In the genomic region with DNA sequence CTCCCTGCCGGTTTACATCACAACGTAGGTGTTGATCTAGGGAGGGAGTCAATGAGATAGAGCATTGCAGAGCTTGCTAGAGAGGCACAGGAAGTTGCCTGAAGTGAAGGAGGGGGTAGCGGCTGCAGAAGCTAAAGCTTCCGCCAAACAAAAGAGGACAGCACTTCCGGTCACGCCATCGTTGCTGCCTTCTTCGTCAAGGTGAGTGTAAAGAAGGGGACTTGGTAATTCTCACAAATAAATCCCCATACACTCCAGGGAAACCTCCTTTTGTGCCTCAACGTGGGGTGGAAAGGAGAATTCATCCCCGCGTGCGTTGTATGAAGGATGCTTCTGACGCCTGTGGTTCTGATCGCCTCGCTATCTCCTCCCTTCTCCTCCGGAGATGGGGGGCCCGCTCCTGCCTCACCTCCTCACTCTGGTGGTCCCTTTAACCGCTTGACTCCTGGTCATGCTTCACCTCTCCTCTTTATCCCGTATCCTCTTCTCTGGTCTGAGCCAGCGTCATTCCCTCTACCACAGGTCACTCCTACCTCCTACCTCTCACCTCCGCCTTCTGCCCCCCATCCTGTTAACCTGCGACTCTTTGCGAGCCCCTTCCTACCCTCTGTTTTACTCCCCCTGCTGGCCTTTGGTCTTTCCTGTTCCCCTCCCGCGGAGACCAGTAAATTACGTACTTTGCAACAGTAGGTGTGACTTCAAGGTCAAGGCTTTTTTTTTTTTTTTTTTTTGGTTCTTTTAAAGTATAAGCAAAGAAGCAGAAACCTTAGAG, we compare ENCODE assay signal across 8 cellular contexts. TPM values are rescaled to one million over a fixed set of nuclear protein-coding genes. Genes with fewer than 3 reads are reported as not detected.
DNase-seq lines count a peak whose midpoint lies in the region; ATAC-seq, FAIRE-seq and TF ChIP-seq lines count a peak whose summit lies in the region.

No MANE protein-coding gene starts in this region.

- DNase-seq in NCI-H1930 (lab: John Stamatoyannopoulos, UW): peak; percentile 24 to 47
- DNase-seq in cardiac fibroblast (ENCODE audit: low read depth in 2 of 2): peak; percentile 69 to 76
- peak; percentile 9 for DNase-seq in keratinocyte (ENCODE audit: low read depth, low spot score)
- peak; percentile 27 to 41 for DNase-seq in stimulated activated CD4-positive, alpha-beta T cell treated with anti-CD3 and anti-CD28 coated beads, Interleukin-15, amount 100 ng/mL, for 48 hours (ENCODE audit: low read depth in 2 of 2)
- no peak for DNase-seq in D721Med (ENCODE audit: insufficient read length, low spot score)

- H3K36me3 ChIP-seq in keratinocyte (ENCODE audit: control insufficient read depth in 2 of 2, extremely low read depth in 1 of 2, insufficient read depth in 2 of 2, low read length in 2 of 2): no peaks in the 10 kb centered on the region

- H3K4me2 ChIP-seq in keratinocyte (ENCODE audit: control insufficient read depth, extremely low read depth, insufficient read depth, low read depth, low read length): peak overlapping the region; percentile 64

- H3K27ac ChIP-seq in VCaP (peak overlapping the region; percentile 60), keratinocyte (ENCODE audit: control insufficient read depth, insufficient read depth, low read length) (peak overlapping the region; percentile 67)

- H3K4me3 ChIP-seq in cardiac fibroblast (replicated peaks in 1 of 2; ENCODE audit: low read depth in 2 of 2, low read length in 2 of 2) (peak overlapping the region; percentile 67 to 75), keratinocyte (ENCODE audit: control insufficient read depth in 2 of 3, extremely low read depth in 1 of 3, insufficient read depth in 2 of 3, low read depth in 1 of 3, low read length in 3 of 3) (peak overlapping the region; percentile 62 to 85 (median 65))

- no peaks in the 10 kb centered on the region for H3K9me1 ChIP-seq in keratinocyte (ENCODE audit: control insufficient read depth, extremely low read depth, insufficient read depth, low read length)

- no peaks in the 10 kb centered on the region for H3K27me3 ChIP-seq in keratinocyte (ENCODE audit: control insufficient read depth, extremely low read depth, insufficient read depth, low read length)

- H2AFZ ChIP-seq in keratinocyte (ENCODE audit: control insufficient read depth, low read length): peak overlapping the region; percentile 91

- no peaks in the 10 kb centered on the region for H3K9me3 ChIP-seq in keratinocyte (ENCODE audit: control insufficient read depth, low read depth, low read length)

- peak; percentile 50 for TF ChIP-seq CTCF in GM12872 (IDR thresholded peaks at IDR 0.05; ENCODE audit: insufficient read depth, low read depth, low read length)
- 0 out of 2 replicates have a peak, but pooled peaks have one; percentile 16 for TF ChIP-seq CTCF in VCaP (conservative IDR thresholded peaks at IDR 0.05)
- TF ChIP-seq CTCF in cardiac fibroblast (IDR thresholded peaks at IDR 0.05; ENCODE audit: low read depth, low read length): peak; percentile 13
- peak in 2 of 3 experiments; percentile 8 to 29 for TF ChIP-seq CTCF in keratinocyte (optimal IDR thresholded peaks at IDR 0.05 in 1 of 3, IDR thresholded peaks at IDR 0.05 in 1 of 3, conservative IDR thresholded peaks at IDR 0.05 in 1 of 3; ENCODE audit: extremely low read depth in 1 of 3, insufficient read depth in 2 of 3, low read length in 3 of 3)
- TF ChIP-seq CTCF in D721Med (IDR thresholded peaks at IDR 0.05; ENCODE audit: insufficient read depth, missing control alignments): no peak

- H3K4me1 ChIP-seq in keratinocyte (ENCODE audit: control insufficient read depth, extremely low read depth, insufficient read depth, low read length): no peaks in the 10 kb centered on the region

- FAIRE-seq in keratinocyte (lab: Jason Lieb, UNC) (peak; percentile 69), D721Med (lab: Jason Lieb, UNC) (no peak)

- H3K79me2 ChIP-seq in keratinocyte (ENCODE audit: control insufficient read depth, insufficient read depth, low read length): peaks cover 9% of the 10 kb centered on the region

- dilution Hi-C loops in keratinocyte (cut with MboI; ENCODE audit: extremely low pct_ligation_motif_present, low sequenced_read_pairs): no loop called here

- no peaks in the 10 kb centered on the region for H4K20me1 ChIP-seq in keratinocyte (ENCODE audit: control insufficient read depth, extremely low read depth, insufficient read depth, low read length)

- H3K9ac ChIP-seq in keratinocyte (ENCODE audit: control insufficient read depth, extremely low read depth, insufficient read depth, low read length): peak overlapping the region; percentile 78

- peak; percentile 96 for ATAC-seq in HG02610 (IDR thresholded peaks at IDR 0.05; ENCODE audit: unreplicated experiment)

RNA-seq across cellular contexts. Expression of a gene that starts 59.9 kb away (rescaled TPM):
- 2.6 to 3.8 TPM (median 2.8 TPM) in 3 replicates for polyA plus RNA-seq in keratinocyte
- polyA plus RNA-seq in keratinocyte (2011; ENCODE audit: low read depth): 2.7 TPM
- polyA plus RNA-seq in keratinocyte (2011; cell fraction: cytosol; rRNA removed): 2.4 and 4.5 TPM in 2 replicates
- polyA plus RNA-seq in keratinocyte (2011; cell fraction: nucleus; rRNA removed): 5.5 and 6.1 TPM in 2 replicates
- polyA plus RNA-seq in keratinocyte (2012; ENCODE audit: low replicate concordance): 1.5 and 4.4 TPM in 2 replicates
- polyA minus RNA-seq in keratinocyte: 0.30 to 1.9 TPM (median 1.1 TPM) in 3 replicates
- 5.0 TPM for polyA minus RNA-seq in keratinocyte (2011; cell fraction: cytosol; rRNA and poly(A)+ RNA removed)
- 1.8 and 2.7 TPM in 2 replicates for polyA minus RNA-seq in keratinocyte (2011; cell fraction: nucleus; rRNA and poly(A)+ RNA removed)
